In the genomic region with DNA sequence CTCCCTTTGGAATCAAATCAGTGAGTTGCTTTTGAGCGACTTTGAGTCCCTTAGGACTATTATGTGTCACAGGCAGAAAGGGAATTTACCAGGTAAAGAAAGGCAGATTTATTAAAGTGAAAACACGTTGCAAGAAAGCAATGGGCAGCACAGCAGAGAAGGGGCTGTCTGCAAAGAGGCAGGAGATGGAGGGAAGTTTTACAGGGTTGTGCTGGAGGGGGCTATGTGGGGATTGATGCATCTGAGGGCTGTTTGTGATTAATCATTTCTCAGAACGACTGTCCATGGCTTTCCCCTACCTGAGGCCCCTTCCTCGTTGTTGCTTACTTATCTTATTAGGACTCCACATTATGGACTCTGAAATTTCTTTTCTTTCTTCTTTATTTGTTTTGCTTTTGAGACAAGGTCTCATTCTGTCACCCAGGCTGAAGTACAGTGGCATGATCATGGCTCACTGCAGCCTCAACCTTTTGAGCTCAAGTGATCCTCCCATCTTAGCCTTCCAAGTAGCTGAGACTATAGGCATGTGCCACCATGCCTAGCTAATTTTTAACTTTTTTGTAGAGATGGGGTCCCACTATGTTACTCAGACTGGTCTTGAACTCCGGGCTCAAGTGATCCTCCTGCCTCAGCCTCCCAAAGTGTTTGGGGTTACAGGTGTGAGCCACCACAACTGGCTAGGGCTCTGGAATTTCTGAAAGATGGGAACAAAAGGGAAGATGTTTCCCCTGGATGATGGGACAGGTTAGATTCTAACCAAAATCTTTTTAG, we compare ENCODE assay signal across 1 cellular context.
A peak's percentile ranks its signal among the peaks of the same experiment; 100 is the strongest.
TF ChIP-seq lines count a peak whose summit lies in the region.

No MANE protein-coding gene starts in this region.

TF ChIP-seq in HepG2, 621 proteins besides CTCF, POLR2A, EP300 and RAD21 (continued from another document):
- TF ChIP-seq, protein P1, sequence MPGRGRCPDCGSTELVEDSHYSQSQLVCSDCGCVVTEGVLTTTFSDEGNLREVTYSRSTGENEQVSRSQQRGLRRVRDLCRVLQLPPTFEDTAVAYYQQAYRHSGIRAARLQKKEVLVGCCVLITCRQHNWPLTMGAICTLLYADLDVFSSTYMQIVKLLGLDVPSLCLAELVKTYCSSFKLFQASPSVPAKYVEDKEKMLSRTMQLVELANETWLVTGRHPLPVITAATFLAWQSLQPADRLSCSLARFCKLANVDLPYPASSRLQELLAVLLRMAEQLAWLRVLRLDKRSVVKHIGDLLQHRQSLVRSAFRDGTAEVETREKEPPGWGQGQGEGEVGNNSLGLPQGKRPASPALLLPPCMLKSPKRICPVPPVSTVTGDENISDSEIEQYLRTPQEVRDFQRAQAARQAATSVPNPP (CRISPR knock-in tag; IDR thresholded peaks at IDR 0.05) = no peak
- TF ChIP-seq, protein P2, sequence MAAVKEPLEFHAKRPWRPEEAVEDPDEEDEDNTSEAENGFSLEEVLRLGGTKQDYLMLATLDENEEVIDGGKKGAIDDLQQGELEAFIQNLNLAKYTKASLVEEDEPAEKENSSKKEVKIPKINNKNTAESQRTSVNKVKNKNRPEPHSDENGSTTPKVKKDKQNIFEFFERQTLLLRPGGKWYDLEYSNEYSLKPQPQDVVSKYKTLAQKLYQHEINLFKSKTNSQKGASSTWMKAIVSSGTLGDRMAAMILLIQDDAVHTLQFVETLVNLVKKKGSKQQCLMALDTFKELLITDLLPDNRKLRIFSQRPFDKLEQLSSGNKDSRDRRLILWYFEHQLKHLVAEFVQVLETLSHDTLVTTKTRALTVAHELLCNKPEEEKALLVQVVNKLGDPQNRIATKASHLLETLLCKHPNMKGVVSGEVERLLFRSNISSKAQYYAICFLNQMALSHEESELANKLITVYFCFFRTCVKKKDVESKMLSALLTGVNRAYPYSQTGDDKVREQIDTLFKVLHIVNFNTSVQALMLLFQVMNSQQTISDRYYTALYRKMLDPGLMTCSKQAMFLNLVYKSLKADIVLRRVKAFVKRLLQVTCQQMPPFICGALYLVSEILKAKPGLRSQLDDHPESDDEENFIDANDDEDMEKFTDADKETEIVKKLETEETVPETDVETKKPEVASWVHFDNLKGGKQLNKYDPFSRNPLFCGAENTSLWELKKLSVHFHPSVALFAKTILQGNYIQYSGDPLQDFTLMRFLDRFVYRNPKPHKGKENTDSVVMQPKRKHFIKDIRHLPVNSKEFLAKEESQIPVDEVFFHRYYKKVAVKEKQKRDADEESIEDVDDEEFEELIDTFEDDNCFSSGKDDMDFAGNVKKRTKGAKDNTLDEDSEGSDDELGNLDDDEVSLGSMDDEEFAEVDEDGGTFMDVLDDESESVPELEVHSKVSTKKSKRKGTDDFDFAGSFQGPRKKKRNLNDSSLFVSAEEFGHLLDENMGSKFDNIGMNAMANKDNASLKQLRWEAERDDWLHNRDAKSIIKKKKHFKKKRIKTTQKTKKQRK (IDR thresholded peaks at IDR 0.05; ENCODE audit: low read length) = no peak
- TF ChIP-seq, protein P3, sequence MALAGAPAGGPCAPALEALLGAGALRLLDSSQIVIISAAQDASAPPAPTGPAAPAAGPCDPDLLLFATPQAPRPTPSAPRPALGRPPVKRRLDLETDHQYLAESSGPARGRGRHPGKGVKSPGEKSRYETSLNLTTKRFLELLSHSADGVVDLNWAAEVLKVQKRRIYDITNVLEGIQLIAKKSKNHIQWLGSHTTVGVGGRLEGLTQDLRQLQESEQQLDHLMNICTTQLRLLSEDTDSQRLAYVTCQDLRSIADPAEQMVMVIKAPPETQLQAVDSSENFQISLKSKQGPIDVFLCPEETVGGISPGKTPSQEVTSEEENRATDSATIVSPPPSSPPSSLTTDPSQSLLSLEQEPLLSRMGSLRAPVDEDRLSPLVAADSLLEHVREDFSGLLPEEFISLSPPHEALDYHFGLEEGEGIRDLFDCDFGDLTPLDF (CRISPR knock-in tag; IDR thresholded peaks at IDR 0.05) = no peak
- TF ChIP-seq ZNF644 (CRISPR knock-in tag; IDR thresholded peaks at IDR 0.05; ENCODE audit: low read depth) (peak; percentile 50; the same call in 1 of the 2 replicates), ZSCAN22 (CRISPR knock-in tag; IDR thresholded peaks at IDR 0.05) (0 out of 2 replicates have a peak, but pooled peaks have one; percentile 3), TCF7 (IDR thresholded peaks at IDR 0.05; ENCODE audit: low read depth) (0 out of 2 replicates have a peak, but pooled peaks have one; percentile 29), ZNF441 (CRISPR knock-in tag; IDR thresholded peaks at IDR 0.05; ENCODE audit: borderline replicate concordance) (no peak), ZMYM2 (CRISPR knock-in tag; IDR thresholded peaks at IDR 0.05) (peak; percentile 63; the same call in 1 of the 2 replicates), SP2 (CRISPR knock-in tag; IDR thresholded peaks at IDR 0.05) (no peak), ZNF556 (CRISPR knock-in tag; IDR thresholded peaks at IDR 0.05; ENCODE audit: borderline replicate concordance) (no peak), FOSL1 (CRISPR knock-in tag; IDR thresholded peaks at IDR 0.05; ENCODE audit: borderline replicate concordance) (no peak), HOXA9 (CRISPR knock-in tag; IDR thresholded peaks at IDR 0.05; ENCODE audit: borderline replicate concordance) (no peak), ESRRA (CRISPR knock-in tag; IDR thresholded peaks at IDR 0.05; ENCODE audit: low read depth) (no peak), ZZZ3 (CRISPR knock-in tag; IDR thresholded peaks at IDR 0.05; ENCODE audit: borderline replicate concordance) (no peak), POGZ (CRISPR knock-in tag; IDR thresholded peaks at IDR 0.05) (peak; percentile 71), HMG20A (CRISPR knock-in tag; IDR thresholded peaks at IDR 0.05; ENCODE audit: borderline replicate concordance) (no peak), FOSL2 (CRISPR knock-in tag; IDR thresholded peaks at IDR 0.05) (no peak)
- TF ChIP-seq, protein P4, sequence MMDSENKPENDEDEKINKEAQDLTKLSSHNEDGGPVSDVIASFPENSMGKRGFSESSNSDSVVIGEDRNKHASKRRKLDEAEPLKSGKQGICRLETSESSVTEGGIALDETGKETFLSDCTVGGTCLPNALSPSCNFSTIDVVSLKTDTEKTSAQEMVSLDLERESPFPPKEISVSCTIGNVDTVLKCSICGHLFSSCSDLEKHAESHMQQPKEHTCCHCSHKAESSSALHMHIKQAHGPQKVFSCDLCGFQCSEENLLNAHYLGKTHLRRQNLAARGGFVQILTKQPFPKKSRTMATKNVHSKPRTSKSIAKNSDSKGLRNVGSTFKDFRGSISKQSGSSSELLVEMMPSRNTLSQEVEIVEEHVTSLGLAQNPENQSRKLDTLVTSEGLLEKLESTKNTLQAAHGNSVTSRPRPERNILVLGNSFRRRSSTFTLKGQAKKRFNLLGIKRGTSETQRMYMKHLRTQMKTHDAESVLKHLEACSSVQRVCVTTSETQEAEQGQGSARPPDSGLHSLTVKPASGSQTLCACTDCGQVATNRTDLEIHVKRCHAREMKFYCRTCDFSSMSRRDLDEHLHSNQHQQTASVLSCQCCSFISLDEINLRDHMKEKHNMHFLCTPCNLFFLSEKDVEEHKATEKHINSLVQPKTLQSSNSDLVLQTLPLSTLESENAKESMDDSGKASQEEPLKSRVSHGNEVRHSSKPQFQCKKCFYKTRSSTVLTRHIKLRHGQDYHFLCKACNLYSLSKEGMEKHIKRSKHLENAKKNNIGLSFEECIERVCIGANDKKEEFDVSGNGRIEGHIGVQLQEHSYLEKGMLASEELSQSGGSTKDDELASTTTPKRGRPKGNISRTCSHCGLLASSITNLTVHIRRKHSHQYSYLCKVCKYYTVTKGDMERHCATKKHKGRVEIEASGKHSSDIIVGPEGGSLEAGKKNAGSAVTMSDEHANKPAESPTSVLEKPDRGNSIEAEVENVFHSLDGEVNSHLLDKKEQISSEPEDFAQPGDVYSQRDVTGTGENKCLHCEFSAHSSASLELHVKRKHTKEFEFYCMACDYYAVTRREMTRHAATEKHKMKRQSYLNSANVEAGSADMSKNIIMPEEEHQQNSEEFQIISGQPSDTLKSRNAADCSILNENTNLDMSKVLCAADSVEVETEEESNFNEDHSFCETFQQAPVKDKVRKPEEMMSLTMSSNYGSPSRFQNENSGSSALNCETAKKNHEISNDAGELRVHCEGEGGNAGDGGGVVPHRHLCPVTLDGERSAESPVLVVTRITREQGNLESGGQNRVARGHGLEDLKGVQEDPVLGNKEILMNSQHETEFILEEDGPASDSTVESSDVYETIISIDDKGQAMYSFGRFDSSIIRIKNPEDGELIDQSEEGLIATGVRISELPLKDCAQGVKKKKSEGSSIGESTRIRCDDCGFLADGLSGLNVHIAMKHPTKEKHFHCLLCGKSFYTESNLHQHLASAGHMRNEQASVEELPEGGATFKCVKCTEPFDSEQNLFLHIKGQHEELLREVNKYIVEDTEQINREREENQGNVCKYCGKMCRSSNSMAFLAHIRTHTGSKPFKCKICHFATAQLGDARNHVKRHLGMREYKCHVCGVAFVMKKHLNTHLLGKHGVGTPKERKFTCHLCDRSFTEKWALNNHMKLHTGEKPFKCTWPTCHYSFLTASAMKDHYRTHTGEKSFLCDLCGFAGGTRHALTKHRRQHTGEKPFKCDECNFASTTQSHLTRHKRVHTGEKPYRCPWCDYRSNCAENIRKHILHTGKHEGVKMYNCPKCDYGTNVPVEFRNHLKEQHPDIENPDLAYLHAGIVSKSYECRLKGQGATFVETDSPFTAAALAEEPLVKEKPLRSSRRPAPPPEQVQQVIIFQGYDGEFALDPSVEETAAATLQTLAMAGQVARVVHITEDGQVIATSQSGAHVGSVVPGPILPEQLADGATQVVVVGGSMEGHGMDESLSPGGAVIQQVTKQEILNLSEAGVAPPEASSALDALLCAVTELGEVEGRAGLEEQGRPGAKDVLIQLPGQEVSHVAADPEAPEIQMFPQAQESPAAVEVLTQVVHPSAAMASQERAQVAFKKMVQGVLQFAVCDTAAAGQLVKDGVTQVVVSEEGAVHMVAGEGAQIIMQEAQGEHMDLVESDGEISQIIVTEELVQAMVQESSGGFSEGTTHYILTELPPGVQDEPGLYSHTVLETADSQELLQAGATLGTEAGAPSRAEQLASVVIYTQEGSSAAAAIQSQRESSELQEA (CRISPR knock-in tag; IDR thresholded peaks at IDR 0.05; ENCODE audit: not compliant biosample characterization) = no peak
- TF ChIP-seq, protein P5, sequence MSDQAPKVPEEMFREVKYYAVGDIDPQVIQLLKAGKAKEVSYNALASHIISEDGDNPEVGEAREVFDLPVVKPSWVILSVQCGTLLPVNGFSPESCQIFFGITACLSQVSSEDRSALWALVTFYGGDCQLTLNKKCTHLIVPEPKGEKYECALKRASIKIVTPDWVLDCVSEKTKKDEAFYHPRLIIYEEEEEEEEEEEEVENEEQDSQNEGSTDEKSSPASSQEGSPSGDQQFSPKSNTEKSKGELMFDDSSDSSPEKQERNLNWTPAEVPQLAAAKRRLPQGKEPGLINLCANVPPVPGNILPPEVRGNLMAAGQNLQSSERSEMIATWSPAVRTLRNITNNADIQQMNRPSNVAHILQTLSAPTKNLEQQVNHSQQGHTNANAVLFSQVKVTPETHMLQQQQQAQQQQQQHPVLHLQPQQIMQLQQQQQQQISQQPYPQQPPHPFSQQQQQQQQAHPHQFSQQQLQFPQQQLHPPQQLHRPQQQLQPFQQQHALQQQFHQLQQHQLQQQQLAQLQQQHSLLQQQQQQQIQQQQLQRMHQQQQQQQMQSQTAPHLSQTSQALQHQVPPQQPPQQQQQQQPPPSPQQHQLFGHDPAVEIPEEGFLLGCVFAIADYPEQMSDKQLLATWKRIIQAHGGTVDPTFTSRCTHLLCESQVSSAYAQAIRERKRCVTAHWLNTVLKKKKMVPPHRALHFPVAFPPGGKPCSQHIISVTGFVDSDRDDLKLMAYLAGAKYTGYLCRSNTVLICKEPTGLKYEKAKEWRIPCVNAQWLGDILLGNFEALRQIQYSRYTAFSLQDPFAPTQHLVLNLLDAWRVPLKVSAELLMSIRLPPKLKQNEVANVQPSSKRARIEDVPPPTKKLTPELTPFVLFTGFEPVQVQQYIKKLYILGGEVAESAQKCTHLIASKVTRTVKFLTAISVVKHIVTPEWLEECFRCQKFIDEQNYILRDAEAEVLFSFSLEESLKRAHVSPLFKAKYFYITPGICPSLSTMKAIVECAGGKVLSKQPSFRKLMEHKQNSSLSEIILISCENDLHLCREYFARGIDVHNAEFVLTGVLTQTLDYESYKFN (CRISPR knock-in tag; conservative IDR thresholded peaks at IDR 0.05) = peak; percentile 78
